In genomic region chr11:133931449-133932060, GRCh38 we compare ENCODE assay signal across 22 cellular contexts. TPM values are rescaled to one million over a fixed set of nuclear protein-coding genes. Genes with fewer than 3 reads are reported as not detected.
"Had no signal": no experiment of that assay in that cellular context is flagged by ENCODE, and none has a peak within 500 bp of the region (broad histone marks: within the 10 kb centered on the region; RNA-seq: fewer than 3 reads in every experiment).

No MANE protein-coding gene starts in this region.

- DNase-seq: activated CD8-positive, alpha-beta memory T cell treated with anti-CD3 and anti-CD28 coated beads, Interleukin-2, amount 50 U/mL, for 48 hours; activated gamma-delta T cell; activated naive CD8-positive, alpha-beta T cell treated with anti-CD3 and anti-CD28 coated beads for 36 hours; activated T-cell treated with anti-CD3 and anti-CD28 coated beads, Interleukin-2, amount 50 U/mL, for 48 hours; central memory CD4-positive, alpha-beta T cell; effector memory CD4-positive, alpha-beta T cell; head of caudate nucleus; left cardiac atrium; right lobe of liver; SK-N-SH; small intestine; stimulated activated CD4-positive, alpha-beta T cell treated with anti-CD3 and anti-CD28 coated beads, Interleukin-2, amount 100 ng/mL, for 24 hours; stomach; T-helper 9 cell; transverse colon; uterus had no signal

- H3K9me3 Mint-ChIP-seq: activated naive CD8-positive, alpha-beta T cell treated with anti-CD3 and anti-CD28 coated beads for 36 hours; natural killer cell treated with Interleukin-12 subunit alpha and Interleukin-12 subunit beta and Interleukin-15 and Interleukin-18, amount 100 ng/mL, for 72 hours; stimulated activated memory B cell treated with anti-CD40 and anti-IgM and Interleukin-4, amounts not matched to agents 10 μg/mL and 1 μg/mL and 100 μg/mL, for 72 hours had no signal

- H3K36me3 Mint-ChIP-seq: natural killer cell treated with Interleukin-12 subunit alpha and Interleukin-12 subunit beta and Interleukin-15 and Interleukin-18, amount 100 ng/mL, for 72 hours; stimulated activated memory B cell treated with anti-CD40 and anti-IgM and Interleukin-4, amounts not matched to agents 10 μg/mL and 1 μg/mL and 100 μg/mL, for 72 hours had no signal

- H3K4me3 Mint-ChIP-seq: activated naive CD8-positive, alpha-beta T cell treated with anti-CD3 and anti-CD28 coated beads for 36 hours; natural killer cell treated with Interleukin-12 subunit alpha and Interleukin-12 subunit beta and Interleukin-15 and Interleukin-18, amount 100 ng/mL, for 72 hours; stimulated activated memory B cell treated with anti-CD40 and anti-IgM and Interleukin-4, amounts not matched to agents 10 μg/mL and 1 μg/mL and 100 μg/mL, for 72 hours had no signal

- H3K36me3 ChIP-seq: neutrophil, pancreas, right lobe of liver, transverse colon, uterus had no signal

- H3K27me3 Mint-ChIP-seq: activated naive CD8-positive, alpha-beta T cell treated with anti-CD3 and anti-CD28 coated beads for 36 hours had no signal

- H3K4me1 ChIP-seq: right lobe of liver had no signal

- H3K9me3 ChIP-seq: neutrophil, pancreas, right lobe of liver, SK-N-SH, stomach, transverse colon, uterus had no signal

- H3K27me3 ChIP-seq: pancreas, right lobe of liver, stomach, transverse colon, uterus had no signal

- H3K4me3 ChIP-seq: pancreas, right lobe of liver, stomach, transverse colon, uterus had no signal

- H3K27ac ChIP-seq: neutrophil, pancreas, right lobe of liver, transverse colon, uterus had no signal

- H3K27ac Mint-ChIP-seq: activated naive CD8-positive, alpha-beta T cell treated with anti-CD3 and anti-CD28 coated beads for 36 hours; natural killer cell treated with Interleukin-12 subunit alpha and Interleukin-12 subunit beta and Interleukin-15 and Interleukin-18, amount 100 ng/mL, for 72 hours; stimulated activated memory B cell treated with anti-CD40 and anti-IgM and Interleukin-4, amounts not matched to agents 10 μg/mL and 1 μg/mL and 100 μg/mL, for 72 hours had no signal

- ATAC-seq: esophagus mucosa; natural killer cell treated with Interleukin-12 subunit alpha and Interleukin-12 subunit beta and Interleukin-15 and Interleukin-18, amount 100 ng/mL, for 72 hours; stimulated activated memory B cell treated with anti-CD40 and anti-IgM and Interleukin-4, amounts not matched to agents 10 μg/mL and 1 μg/mL and 100 μg/mL, for 72 hours had no signal

RNA-seq across cellular contexts. Expression of gene IGSF9B, which starts 25.2 kb away (rescaled TPM):
- total RNA-seq: dermis microvascular lymphatic vessel endothelial cell had no signal
